In genomic region chr21:27502801-27503200, GRCh38 we compare ENCODE assay signal across 26 cellular contexts.
"Had no signal": no experiment of that assay in that cellular context is flagged by ENCODE, and none has a peak within 500 bp of the region (broad histone marks: within the 10 kb centered on the region; RNA-seq: fewer than 3 reads in every experiment).

No MANE protein-coding gene starts in this region.

- H3K9me3 ChIP-seq: colonic mucosa, esophagus muscularis mucosa, esophagus squamous epithelium, gastrocnemius medialis, gastroesophageal sphincter, heart left ventricle, heart right ventricle had no signal

- H3K9me3 Mint-ChIP-seq: dendritic cell treated with granulocyte-macrophage colony-stimulating factor and Interleukin-4, amounts not matched to agents 40 ng/mL and 50 ng/mL, for 4 days; endodermal cell had no signal

- H3K27ac Mint-ChIP-seq: dendritic cell treated with granulocyte-macrophage colony-stimulating factor and Interleukin-4, amounts not matched to agents 40 ng/mL and 50 ng/mL, for 4 days; effector memory CD8-positive, alpha-beta T cell; endodermal cell had no signal

- H3K4me3 ChIP-seq: colonic mucosa, coronary artery, dorsolateral prefrontal cortex, esophagus muscularis mucosa, esophagus squamous epithelium, gastrocnemius medialis, gastroesophageal sphincter, heart left ventricle, heart right ventricle had no signal

- H3K4me1 ChIP-seq: colonic mucosa, esophagus squamous epithelium, foreskin keratinocyte, gastrocnemius medialis, gastroesophageal sphincter, heart left ventricle, heart right ventricle had no signal

- H3K4me1 Mint-ChIP-seq: endodermal cell had no signal

- FAIRE-seq: colon, endothelial cell of umbilical vein had no signal

- H3K27ac ChIP-seq: colonic mucosa, coronary artery, dorsolateral prefrontal cortex, epithelial cell of prostate, esophagus muscularis mucosa, esophagus squamous epithelium, foreskin keratinocyte, gastrocnemius medialis, gastroesophageal sphincter, heart left ventricle, heart right ventricle had no signal

- DNase-seq: colonic mucosa; cortex of kidney; dermis blood vessel endothelial cell; dorsolateral prefrontal cortex; effector CD4-positive, alpha-beta T cell; effector CD8-positive, alpha-beta T cell; effector memory CD4-positive, alpha-beta T cell; effector memory CD8-positive, alpha-beta T cell; endodermal cell; erythroblast; esophagus squamous epithelium; foreskin fibroblast; foreskin keratinocyte; foreskin melanocyte; gastrocnemius medialis; glutamatergic neuron; head of caudate nucleus; heart left ventricle; heart right ventricle had no signal

- H3K27me3 Mint-ChIP-seq: dendritic cell treated with granulocyte-macrophage colony-stimulating factor and Interleukin-4, amounts not matched to agents 40 ng/mL and 50 ng/mL, for 4 days; effector memory CD8-positive, alpha-beta T cell had no signal

- H3K4me3 Mint-ChIP-seq: dendritic cell treated with granulocyte-macrophage colony-stimulating factor and Interleukin-4, amounts not matched to agents 40 ng/mL and 50 ng/mL, for 4 days; effector memory CD8-positive, alpha-beta T cell; endodermal cell had no signal

- H3K36me3 ChIP-seq: colonic mucosa, esophagus muscularis mucosa, esophagus squamous epithelium, gastrocnemius medialis, gastroesophageal sphincter, heart left ventricle, heart right ventricle had no signal
